15 cellular contexts compared by ENCODE assay signal in the genomic region with DNA sequence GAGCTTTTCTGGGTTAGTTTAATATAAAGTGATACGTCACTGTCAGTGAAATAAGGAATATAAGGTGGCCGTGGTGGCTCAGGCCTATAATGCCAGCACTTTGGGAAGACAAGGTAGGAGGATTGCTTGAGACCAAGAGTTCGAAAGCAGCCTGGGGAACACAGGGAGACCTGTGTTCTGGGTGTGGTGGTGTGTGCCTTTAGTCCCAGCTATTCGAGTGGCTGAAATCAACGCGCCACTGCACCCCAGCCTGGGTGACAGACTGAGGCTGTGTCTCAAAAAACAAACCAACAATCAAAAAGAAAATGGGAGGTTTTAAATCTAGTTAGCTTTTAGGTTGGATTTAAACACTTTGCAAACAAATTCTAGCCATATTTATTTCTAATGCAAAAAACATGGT.
"Had no signal": no experiment of that assay in that cellular context is flagged by ENCODE, and none has a peak within 500 bp of the region (broad histone marks: within the 10 kb centered on the region; RNA-seq: fewer than 3 reads in every experiment).

No MANE protein-coding gene starts in this region.

- H3K27ac ChIP-seq: foreskin keratinocyte, hepatocyte, pancreas, upper lobe of left lung, uterus had no signal

- H3K36me3 ChIP-seq: pancreas, uterus had no signal

- H3K4me3 Mint-ChIP-seq: dendritic cell treated with granulocyte-macrophage colony-stimulating factor and Interleukin-4, amounts not matched to agents 40 ng/mL and 50 ng/mL, for 4 days; effector memory CD8-positive, alpha-beta T cell; natural killer cell had no signal

- H3K27me3 ChIP-seq: foreskin keratinocyte, hepatocyte, pancreas, upper lobe of left lung, uterus had no signal

- H3K4me3 ChIP-seq: hepatocyte, pancreas, smooth muscle cell, upper lobe of left lung, uterus had no signal

- H3K9me3 Mint-ChIP-seq: dendritic cell treated with granulocyte-macrophage colony-stimulating factor and Interleukin-4, amounts not matched to agents 40 ng/mL and 50 ng/mL, for 4 days; effector memory CD8-positive, alpha-beta T cell; natural killer cell had no signal

- DNase-seq: effector memory CD8-positive, alpha-beta T cell; foreskin keratinocyte; head of caudate nucleus; natural killer cell; occipital lobe; pancreas; right cardiac atrium; stimulated activated CD4-positive, alpha-beta T cell treated with anti-CD3 and anti-CD28 coated beads, Interleukin-2, amount 100 ng/mL, for 48 hours; stimulated activated naive CD4-positive, alpha-beta T cell treated with Interleukin-2 at 50 U/mL for 16 hours; upper lobe of left lung; uterus had no signal

- H3K9me3 ChIP-seq: pancreas, upper lobe of left lung, uterus had no signal

- H3K36me3 Mint-ChIP-seq: natural killer cell had no signal

- H3K27me3 Mint-ChIP-seq: dendritic cell treated with granulocyte-macrophage colony-stimulating factor and Interleukin-4, amounts not matched to agents 40 ng/mL and 50 ng/mL, for 4 days; effector memory CD8-positive, alpha-beta T cell; progenitor cell of endocrine pancreas had no signal

- H3K27ac Mint-ChIP-seq: dendritic cell treated with granulocyte-macrophage colony-stimulating factor and Interleukin-4, amounts not matched to agents 40 ng/mL and 50 ng/mL, for 4 days had no signal

- ATAC-seq: effector memory CD8-positive, alpha-beta T cell; foreskin keratinocyte; natural killer cell; pancreas; right cardiac atrium had no signal
